In the genomic region with DNA sequence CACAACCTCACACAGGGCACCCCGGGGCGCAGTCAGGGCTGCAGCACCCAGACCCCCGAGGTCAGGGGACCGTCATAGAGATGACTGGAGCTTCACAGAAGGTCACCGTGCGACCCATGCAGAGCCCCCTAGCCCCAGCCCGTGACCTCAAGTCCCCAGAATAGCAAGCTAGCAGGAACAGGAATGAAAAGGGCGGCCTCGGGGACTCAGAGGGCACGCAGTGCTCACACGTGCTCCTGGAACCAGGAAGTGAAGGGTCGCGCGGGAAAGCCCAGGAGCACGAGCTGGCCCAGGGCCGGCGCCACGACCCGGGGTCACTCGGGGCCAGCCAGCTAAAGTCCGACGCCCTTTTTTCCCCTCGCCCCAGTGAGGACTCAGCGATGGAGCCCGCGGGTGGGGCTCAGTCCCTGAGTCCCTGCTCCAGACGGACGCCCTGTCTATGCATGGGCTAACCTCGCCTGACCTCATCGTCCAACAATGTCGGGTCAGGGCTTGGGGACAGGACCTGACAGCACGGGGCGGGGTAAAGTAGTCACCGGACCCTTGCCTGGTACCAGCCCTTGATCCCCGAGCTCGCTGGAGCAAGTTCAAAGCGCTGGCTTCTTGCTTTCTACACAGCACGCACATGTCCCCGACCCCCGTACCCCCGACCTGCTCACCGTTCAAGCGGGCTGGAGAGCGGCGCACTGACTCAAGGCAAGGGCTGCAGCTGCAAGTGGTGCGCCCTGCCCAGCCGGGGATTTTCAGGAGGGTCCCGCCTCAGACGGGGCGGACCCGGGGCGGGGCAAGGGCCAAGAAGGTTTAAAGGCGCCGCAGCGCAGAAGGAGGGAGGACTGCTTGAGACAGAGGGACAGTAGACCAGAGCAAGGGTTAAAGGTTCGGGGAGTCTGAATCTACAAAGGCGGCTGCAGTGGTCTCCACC, we compare ENCODE assay signal across 8 cellular contexts. TPM values are rescaled to one million over a fixed set of nuclear protein-coding genes. Genes with fewer than 3 reads are reported as not detected.
DNase-seq lines count a peak whose midpoint lies in the region; ATAC-seq and TF ChIP-seq lines count a peak whose summit lies in the region.

A gene (minus strand): TSS at position 717 of the 922 bp plus-strand sequence. CDS start 4,998 bp downstream, outside the sequence.

- no peaks in the 10 kb centered on the region for H3K9me3 Mint-ChIP-seq in brain

- H3K4me1 ChIP-seq in iPS-18a (ENCODE audit: control insufficient read depth, low read depth, low read length) = peaks cover 12% of the 10 kb centered on the region
- H3K4me1 ChIP-seq in skeletal muscle tissue (ENCODE audit: control insufficient read depth in 3 of 3, insufficient read depth in 3 of 3, low read length in 3 of 3) = peaks cover 31 to 43% (median 33%) of the 10 kb centered on the region in 3 donors

- peak within 1 kb of the TSS; percentile 87 for H3K4me3 ChIP-seq in GM12875 (ENCODE audit: low read depth, low read length)
- H3K4me3 ChIP-seq in iPS-18a (ENCODE audit: low read length) = peak within 1 kb of the TSS; percentile 78
- peak within 1 kb of the TSS; percentile 86 to 90 (median 89) for H3K4me3 ChIP-seq in skeletal muscle tissue (ENCODE audit: low read length in 3 of 3)

- peak within 1 kb of the TSS; percentile 72 to 92 (median 90) for H3K27ac Mint-ChIP-seq in brain

- H3K27ac ChIP-seq in iPS-18a (ENCODE audit: low read length) (no peak within 1 kb of the TSS), skeletal muscle tissue (ENCODE audit: low read depth, low read length) (peak within 1 kb of the TSS; percentile 97)

- DNase-seq in NCI-H1048 (lab: John Stamatoyannopoulos, UW) = peak; percentile 78
- peak; percentile 92 for DNase-seq in UCSD-AML1 (lab: John Stamatoyannopoulos, UW; ENCODE audit: unreplicated experiment)
- DNase-seq in NCI-H1092 (lab: John Stamatoyannopoulos, UW) = no peak

- H3K27me3 ChIP-seq in iPS-18a (ENCODE audit: control insufficient read depth, insufficient read depth, low read length) (peaks cover 18% of the 10 kb centered on the region), skeletal muscle tissue (ENCODE audit: control insufficient read depth in 3 of 3, insufficient read depth in 3 of 3, low read length in 3 of 3) (peaks cover 0 to 45% (median 16%) of the 10 kb centered on the region in 3 donors)

- ATAC-seq in HG02588 (IDR thresholded peaks at IDR 0.05; ENCODE audit: unreplicated experiment) = peak; percentile 49

- no peak for TF ChIP-seq CTCF in GM12875 (IDR thresholded peaks at IDR 0.05; ENCODE audit: borderline replicate concordance, insufficient read depth, low read depth, low read length)
- TF ChIP-seq CTCF in brain (conservative IDR thresholded peaks at IDR 0.05) = no peak

- H3K4me1 Mint-ChIP-seq in brain = peaks cover 51% of the 10 kb centered on the region

- peaks cover 8% of the 10 kb centered on the region for H3K27me3 Mint-ChIP-seq in brain

- H3K4me3 Mint-ChIP-seq in brain = peak within 1 kb of the TSS; percentile 88 to 95 (median 94)

- H3K36me3 Mint-ChIP-seq in brain = peaks cover 5% of the 10 kb centered on the region

- peak within 1 kb of the TSS; percentile 68 for H3K9ac ChIP-seq in iPS-18a (ENCODE audit: low read length)
- H3K9ac ChIP-seq in skeletal muscle tissue (ENCODE audit: low read depth in 1 of 3, low read length in 3 of 3) = peak within 1 kb of the TSS; percentile 85 to 98 (median 93)

- H3K9me3 ChIP-seq in iPS-18a (ENCODE audit: control insufficient read depth, low read depth, low read length) (no peaks in the 10 kb centered on the region), skeletal muscle tissue (ENCODE audit: control insufficient read depth in 3 of 3, low read length in 3 of 3) (no peaks in the 10 kb centered on the region)

- H3K36me3 ChIP-seq in iPS-18a (ENCODE audit: control insufficient read depth, low read depth, low read length) (peaks cover 30% of the 10 kb centered on the region), skeletal muscle tissue (ENCODE audit: control insufficient read depth in 3 of 3, insufficient read depth in 3 of 3, low read length in 3 of 3) (peaks cover under 1 to 6% (median 2%) of the 10 kb centered on the region in 3 donors)

RNA-seq across cellular contexts. Expression of the gene that starts here (rescaled TPM):
- 825 TPM for polyA plus RNA-seq in brain (ENCODE audit: insufficient read depth, low read depth, low replicate concordance)
- total RNA-seq in skeletal muscle tissue = 85.1 TPM
